Comparison of ENCODE assay signal across 31 cellular contexts in genomic region chr13:71587778-71588177, GRCh38.
DNase-seq lines count a peak whose midpoint lies in the region; TF ChIP-seq lines count a peak whose summit lies in the region.
"Had no signal": no experiment of that assay in that cellular context is flagged by ENCODE, and none has a peak within 500 bp of the region (broad histone marks: within the 10 kb centered on the region; RNA-seq: fewer than 3 reads in every experiment).

No MANE protein-coding gene starts in this region.

- H3K4me3 ChIP-seq in CD8-positive, alpha-beta memory T cell (ENCODE audit: low read length): no peak overlapping the region
- H3K4me3 ChIP-seq in Caco-2 (ENCODE audit: low read depth, low read length): no peak overlapping the region
- H3K4me3 ChIP-seq: left lung, neural progenitor cell, pancreas, thoracic aorta had no signal

- DNase-seq in NCI-H82 (lab: John Stamatoyannopoulos, UW) (peak; percentile 15), NCI-H82 treated with DMSO at 0.1 percent for 48 hours (lab: John Stamatoyannopoulos, UW; ENCODE audit: unreplicated experiment) (no peak), NCI-H146 (lab: John Stamatoyannopoulos, UW) (peak; percentile 9), Calu3 (no peak), Caco-2 (no peak)
- DNase-seq in CD8-positive, alpha-beta memory T cell: no peak
- DNase-seq: ACHN; activated CD4-positive, alpha-beta memory T cell treated with anti-CD3 and anti-CD28 coated beads for 36 hours; activated CD4-positive, alpha-beta T cell treated with anti-CD3 and anti-CD28 coated beads for 1 hour; activated CD8-positive, alpha-beta memory T cell treated with anti-CD3 and anti-CD28 coated beads, Interleukin-2, amount 50 U/mL, for 4 hours; activated naive CD4-positive, alpha-beta T cell treated with anti-CD3 and anti-CD28 coated beads for 36 hours; CD4-positive, alpha-beta memory T cell; effector memory CD8-positive, alpha-beta T cell; erythroblast; head of caudate nucleus; islet precursor cell; KBM-7; left lung; mesenchymal stem cell; MM.1S; NCI-H446 treated with DMSO at 0.1 percent for 48 hours; pancreas; Right ventricle myocardium superior; stimulated activated naive CD8-positive, alpha-beta T cell treated with anti-CD3 and anti-CD28 coated beads, Interleukin-15, amount 100 ng/mL, for 72 hours had no signal

- no TSS peak for BruUV-seq in Calu3 (replicated peaks; lab: Mats Ljungman, UMichigan)
- BruUV-seq in Caco-2 (replicated peaks; lab: Mats Ljungman, UMichigan): no TSS peak

- H3K36me3 Mint-ChIP-seq in brain (no peaks in the 10 kb centered on the region), Calu3 (ENCODE audit: insufficient read depth, unreplicated experiment) (no peaks in the 10 kb centered on the region), Caco-2 (ENCODE audit: insufficient read depth, unreplicated experiment) (no peaks in the 10 kb centered on the region)
- peaks cover 0 to 2% (median 0%) of the 10 kb centered on the region in 3 donors for H3K36me3 Mint-ChIP-seq in CD8-positive, alpha-beta memory T cell
- H3K36me3 Mint-ChIP-seq: activated CD4-positive, alpha-beta memory T cell treated with anti-CD3 and anti-CD28 coated beads for 36 hours; CD4-positive, alpha-beta memory T cell; neural progenitor cell had no signal

- intact Hi-C loops in Calu3 (cut with micrococcal nuclease; ENCODE audit: unreplicated experiment): no loop called here
- intact Hi-C loops in Caco-2 (cut with micrococcal nuclease; ENCODE audit: unreplicated experiment): no loop called here

- H3K4me1 Mint-ChIP-seq in brain (peaks cover 47% of the 10 kb centered on the region), Calu3 (ENCODE audit: low read depth, unreplicated experiment) (no peaks in the 10 kb centered on the region), Caco-2 (ENCODE audit: low read depth, unreplicated experiment) (no peaks in the 10 kb centered on the region)
- H3K4me1 Mint-ChIP-seq in CD8-positive, alpha-beta memory T cell: no peaks in the 10 kb centered on the region
- H3K4me1 Mint-ChIP-seq: B cell; CD4-positive, alpha-beta memory T cell; central memory CD8-positive, alpha-beta T cell; stimulated activated naive CD8-positive, alpha-beta T cell treated with anti-CD3 and anti-CD28 coated beads, Interleukin-15, amount 100 ng/mL, for 72 hours had no signal

- H3K9me3 Mint-ChIP-seq in brain (no peaks in the 10 kb centered on the region), Calu3 (ENCODE audit: low read depth, unreplicated experiment) (no peaks in the 10 kb centered on the region), Caco-2 (ENCODE audit: unreplicated experiment) (no peaks in the 10 kb centered on the region)
- H3K9me3 Mint-ChIP-seq in CD8-positive, alpha-beta memory T cell: peaks cover 0 to 16% (median 3%) of the 10 kb centered on the region in 5 donors
- H3K9me3 Mint-ChIP-seq: activated CD4-positive, alpha-beta memory T cell treated with anti-CD3 and anti-CD28 coated beads for 36 hours; activated naive CD4-positive, alpha-beta T cell treated with anti-CD3 and anti-CD28 coated beads for 36 hours; activated T-helper 1 cell treated with anti-CD3 and anti-CD28 coated beads, Interleukin-12 subunit alpha, Interleukin-12 subunit beta, Interleukin-2, Interleukin-4 antibody, amounts not matched to agents 30 ng/mL and 10 ng/mL and 1 ng/mL, durations not matched to agents 14 hours and 24 hours and 36 hours; effector memory CD8-positive, alpha-beta T cell; neural progenitor cell; stimulated activated naive CD8-positive, alpha-beta T cell treated with anti-CD3 and anti-CD28 coated beads, Interleukin-15, amount 100 ng/mL, for 72 hours; T-helper 2 cell treated with Interferon-gamma antibody and Interleukin-4, amounts not matched to agents 5 μg/mL and 100 μg/mL, for 36 hours had no signal

- TF ChIP-seq CTCF in brain (conservative IDR thresholded peaks at IDR 0.05): no peak
- no peak for TF ChIP-seq CTCF in Calu3 (IDR thresholded peaks at IDR 0.05; ENCODE audit: unreplicated experiment)
- TF ChIP-seq CTCF in Caco-2 (IDR thresholded peaks at IDR 0.05; ENCODE audit: insufficient read depth in 1 of 2, low read depth in 1 of 2, low read length in 1 of 2, severe bottlenecking in 1 of 2, unreplicated experiment in 1 of 2): no peak

- CTCF ChIA-PET in CD8-positive, alpha-beta memory T cell (lab: Charles Lee): no interaction called here
- CTCF ChIA-PET in Calu3 (lab: Charles Lee) (interaction anchor here (0.5 kb wide), 1 partner anchor 487 kb away, joined by 3 read pairs; no protein-coding TSS in a partner anchor), Caco-2 (lab: Charles Lee) (no interaction called here)

- peak overlapping the region in 3 of 5 experiments; percentile 4 to 50 (median 38) for H3K4me3 Mint-ChIP-seq in brain
- H3K4me3 Mint-ChIP-seq in CD8-positive, alpha-beta memory T cell: no peak overlapping the region
- no peak overlapping the region for H3K4me3 Mint-ChIP-seq in Calu3 (ENCODE audit: low read depth, unreplicated experiment)
- H3K4me3 Mint-ChIP-seq in Caco-2 (ENCODE audit: unreplicated experiment): no peak overlapping the region
- H3K4me3 Mint-ChIP-seq: activated CD4-positive, alpha-beta memory T cell treated with anti-CD3 and anti-CD28 coated beads for 36 hours; activated naive CD4-positive, alpha-beta T cell treated with anti-CD3 and anti-CD28 coated beads for 36 hours; activated T-helper 1 cell treated with anti-CD3 and anti-CD28 coated beads, Interleukin-12 subunit alpha, Interleukin-12 subunit beta, Interleukin-2, Interleukin-4 antibody, amounts not matched to agents 30 ng/mL and 10 ng/mL and 1 ng/mL, durations not matched to agents 14 hours and 24 hours and 36 hours; B cell; CD4-positive, alpha-beta memory T cell; central memory CD8-positive, alpha-beta T cell; effector memory CD8-positive, alpha-beta T cell; neural progenitor cell; stimulated activated naive CD8-positive, alpha-beta T cell treated with anti-CD3 and anti-CD28 coated beads, Interleukin-15, amount 100 ng/mL, for 72 hours; T-helper 2 cell treated with Interferon-gamma antibody and Interleukin-4, amounts not matched to agents 5 μg/mL and 100 μg/mL, for 36 hours had no signal

- H3K4me1 ChIP-seq in CD8-positive, alpha-beta memory T cell (ENCODE audit: insufficient read depth, low read length): no peaks in the 10 kb centered on the region
- no peaks in the 10 kb centered on the region for H3K4me1 ChIP-seq in Caco-2
- H3K4me1 ChIP-seq: neural progenitor cell, pancreas had no signal

- no peaks in the 10 kb centered on the region for H3K9me3 ChIP-seq in CD8-positive, alpha-beta memory T cell (ENCODE audit: low read length)
- no peaks in the 10 kb centered on the region for H3K9me3 ChIP-seq in Caco-2
- H3K9me3 ChIP-seq: left lung, pancreas, thoracic aorta had no signal

- H3K27me3 Mint-ChIP-seq in brain (peaks cover 4% of the 10 kb centered on the region), Calu3 (ENCODE audit: unreplicated experiment) (no peaks in the 10 kb centered on the region), Caco-2 (ENCODE audit: insufficient read depth, unreplicated experiment) (no peaks in the 10 kb centered on the region)
- no peaks in the 10 kb centered on the region for H3K27me3 Mint-ChIP-seq in CD8-positive, alpha-beta memory T cell
- H3K27me3 Mint-ChIP-seq: activated CD4-positive, alpha-beta memory T cell treated with anti-CD3 and anti-CD28 coated beads for 36 hours; B cell; CD4-positive, alpha-beta memory T cell; central memory CD8-positive, alpha-beta T cell; effector memory CD8-positive, alpha-beta T cell; stimulated activated naive CD8-positive, alpha-beta T cell treated with anti-CD3 and anti-CD28 coated beads, Interleukin-15, amount 100 ng/mL, for 72 hours had no signal

- POLR2A ChIA-PET in CD8-positive, alpha-beta memory T cell (lab: Charles Lee): no interaction called here
- POLR2A ChIA-PET in Caco-2 (lab: Charles Lee): no interaction called here

- H3K27ac Mint-ChIP-seq in brain (peak overlapping the region in 3 of 5 experiments; percentile 1 to 46 (median 10)), Calu3 (ENCODE audit: unreplicated experiment) (no peak overlapping the region), Caco-2 (ENCODE audit: unreplicated experiment) (no peak overlapping the region)
- no peak overlapping the region for H3K27ac Mint-ChIP-seq in CD8-positive, alpha-beta memory T cell
- H3K27ac Mint-ChIP-seq: activated CD4-positive, alpha-beta memory T cell treated with anti-CD3 and anti-CD28 coated beads for 36 hours; activated naive CD4-positive, alpha-beta T cell treated with anti-CD3 and anti-CD28 coated beads for 36 hours; activated T-helper 1 cell treated with anti-CD3 and anti-CD28 coated beads, Interleukin-12 subunit alpha, Interleukin-12 subunit beta, Interleukin-2, Interleukin-4 antibody, amounts not matched to agents 30 ng/mL and 10 ng/mL and 1 ng/mL, durations not matched to agents 14 hours and 24 hours and 36 hours; B cell; CD4-positive, alpha-beta memory T cell; effector memory CD8-positive, alpha-beta T cell; neural progenitor cell; T-helper 2 cell treated with Interferon-gamma antibody and Interleukin-4, amounts not matched to agents 5 μg/mL and 100 μg/mL, for 36 hours had no signal

- H3K27ac ChIP-seq in CD8-positive, alpha-beta memory T cell (ENCODE audit: low read depth, low read length): no peak overlapping the region
- H3K27ac ChIP-seq: left lung, neural progenitor cell, pancreas, thoracic aorta had no signal

- H3K27me3 ChIP-seq in CD8-positive, alpha-beta memory T cell (ENCODE audit: insufficient read depth, low read length, poor library complexity, severe bottlenecking): no peaks in the 10 kb centered on the region
- no peaks in the 10 kb centered on the region for H3K27me3 ChIP-seq in Caco-2 (replicated peaks; ENCODE audit: control insufficient read depth, insufficient read depth, low read length)
- H3K27me3 ChIP-seq: left lung, neural progenitor cell had no signal

- no peaks in the 10 kb centered on the region for H3K36me3 ChIP-seq in CD8-positive, alpha-beta memory T cell (ENCODE audit: insufficient read depth, low read length)
- no peaks in the 10 kb centered on the region for H3K36me3 ChIP-seq in Caco-2 (ENCODE audit: control insufficient read depth, insufficient read depth, low read length)
- H3K36me3 ChIP-seq: left lung, neural progenitor cell, pancreas, thoracic aorta had no signal

Comparison
In these comparisons a context has a peak if more than half of its experiments do, and no peak if none do; other contexts are left out.
1. DNase-seq: peak in NCI-H82 (single experiment) and NCI-H146 (single experiment); none in NCI-H82 treated with DMSO at 0.1 percent for 48 hours (single experiment), CD8-positive, alpha-beta memory T cell (0 of 5), Calu3 (single experiment) and Caco-2 (0 of 2).
2. H3K27ac Mint-ChIP-seq: peak in brain (3 of 5); none in CD8-positive, alpha-beta memory T cell (0 of 8), Calu3 (single experiment) and Caco-2 (single experiment).
3. H3K4me3 Mint-ChIP-seq: peak in brain (3 of 5); none in CD8-positive, alpha-beta memory T cell (0 of 7), Calu3 (single experiment) and Caco-2 (single experiment).